20 cellular contexts compared by ENCODE assay signal in the genomic region with DNA sequence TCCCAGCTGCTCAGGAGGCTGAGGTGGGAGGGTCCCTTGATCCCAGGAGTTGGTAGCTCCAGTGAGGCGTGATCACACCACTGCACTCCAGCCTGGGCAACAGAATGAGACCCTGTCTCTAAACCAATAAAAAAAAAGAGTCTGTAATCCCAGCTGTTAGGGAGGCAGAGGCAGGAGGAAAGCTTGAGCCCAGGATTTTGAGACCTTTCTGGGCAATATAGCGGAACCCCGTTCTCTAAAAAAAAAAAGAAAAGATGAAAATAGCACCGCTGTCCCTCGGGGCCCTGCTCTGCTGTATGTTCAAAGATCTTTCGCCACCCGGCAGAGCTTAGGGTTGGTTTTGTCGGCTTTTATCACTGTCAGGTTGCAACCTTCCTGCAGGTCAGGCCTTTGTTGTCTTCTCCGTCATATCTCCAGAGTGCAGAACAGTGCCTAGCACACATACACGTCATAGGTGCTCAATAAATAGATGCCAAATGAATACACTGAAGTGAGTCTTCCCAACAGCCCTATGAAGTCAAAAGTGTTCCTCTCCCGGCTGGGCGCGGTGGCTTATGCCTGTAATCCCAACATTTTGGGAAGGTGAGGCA. TPM values are rescaled to one million over a fixed set of nuclear protein-coding genes. Genes with fewer than 3 reads are reported as not detected.
DNase-seq lines count a peak whose midpoint lies in the region; ATAC-seq, FAIRE-seq and TF ChIP-seq lines count a peak whose summit lies in the region.
"Had no signal": no experiment of that assay in that cellular context is flagged by ENCODE, and none has a peak within 500 bp of the region (broad histone marks: within the 10 kb centered on the region; RNA-seq: fewer than 3 reads in every experiment).

No MANE protein-coding gene starts in this region.

- H3K9me2 ChIP-seq in hepatocyte (replicated peaks; ENCODE audit: insufficient read depth) = no peaks in the 10 kb centered on the region

- H3K4me3 ChIP-seq in K562 (no peak overlapping the region), brain microvascular endothelial cell (ENCODE audit: low read depth, low read length) (no peak overlapping the region), hepatocyte (no peak overlapping the region), WERI-Rb-1 (ENCODE audit: low read depth, low read length) (no peak overlapping the region)

- no peak overlapping the region for H3K4me3 Mint-ChIP-seq in activated naive CD4-positive, alpha-beta T cell treated with anti-CD3 and anti-CD28 coated beads, Interleukin-2, amount 10 ng/mL, durations not matched to agents 7 days and 5 days
- no peak overlapping the region for H3K4me3 Mint-ChIP-seq in Calu3 (ENCODE audit: low read depth, unreplicated experiment)
- H3K4me3 Mint-ChIP-seq in nephron = no peak overlapping the region
- H3K4me3 Mint-ChIP-seq: HFFc6 had no signal

- no peak for DNase-seq in activated naive CD4-positive, alpha-beta T cell treated with anti-CD3 and anti-CD28 coated beads, Interleukin-2, amount 10 ng/mL, durations not matched to agents 7 days and 5 days
- no peak for DNase-seq in activated naive CD4-positive, alpha-beta T cell treated with anti-CD3 and anti-CD28 coated beads, Interleukin-2, amount 50 U/mL, for 16 hours
- DNase-seq in Calu3 (no peak), K562 (ENCODE audit: extremely low read depth in 1 of 4, low spot score in 3 of 4) (no peak), brain microvascular endothelial cell (no peak), hepatocyte (ENCODE audit: low spot score) (no peak), WERI-Rb-1 (no peak)
- DNase-seq: DMS79, HFFc6, NCI-H1048, NCI-H1436 treated with DMSO at 0.1 percent for 48 hours, NCI-H2029, NCI-H345, NCI-H524 treated with DMSO at 0.1 percent for 48 hours had no signal

- H3K27me3 ChIP-seq in K562 (ENCODE audit: control insufficient read depth in 2 of 2, insufficient read depth in 2 of 2, low read length in 2 of 2) (no peaks in the 10 kb centered on the region), brain microvascular endothelial cell (replicated peaks) (no peaks in the 10 kb centered on the region), hepatocyte (no peaks in the 10 kb centered on the region), WERI-Rb-1 (ENCODE audit: insufficient read depth, low read depth, severe bottlenecking) (no peaks in the 10 kb centered on the region)

- H3K9me3 ChIP-seq in K562 (replicated peaks; ENCODE audit: control insufficient read depth, insufficient read depth, low read depth, low read length) (no peaks in the 10 kb centered on the region), hepatocyte (ENCODE audit: low read depth) (no peaks in the 10 kb centered on the region), WERI-Rb-1 (ENCODE audit: severe bottlenecking) (no peaks in the 10 kb centered on the region)

- no peak for TF ChIP-seq POLR2A in K562 (conservative IDR thresholded peaks at IDR 0.05)

- CTCF ChIA-PET in activated naive CD4-positive, alpha-beta T cell treated with anti-CD3 and anti-CD28 coated beads, Interleukin-2, amount 10 ng/mL, durations not matched to agents 7 days and 5 days (lab: Charles Lee) = interaction anchor here (1.4 to 3.5 kb wide), 2 partner anchors 12 to 49 kb away, joined by 3 to 16 read pairs; no protein-coding TSS in a partner anchor
- CTCF ChIA-PET in Calu3 (lab: Charles Lee) = interaction anchor here (0.6 kb wide), 2 partner anchors 74 to 156 kb away, joined by 3 read pairs; no protein-coding TSS in a partner anchor
- CTCF ChIA-PET in K562 (lab: Yijun Ruan, JAX; ENCODE audit: low intra/inter-chr PET ratio) = no interaction called here

- no peak for FAIRE-seq in K562 (lab: Jason Lieb, UNC)
- FAIRE-seq: H54 had no signal

- no peaks in the 10 kb centered on the region for H3K9me3 Mint-ChIP-seq in activated naive CD4-positive, alpha-beta T cell treated with anti-CD3 and anti-CD28 coated beads, Interleukin-2, amount 10 ng/mL, durations not matched to agents 7 days and 5 days
- H3K9me3 Mint-ChIP-seq in Calu3 (ENCODE audit: low read depth, unreplicated experiment) (no peaks in the 10 kb centered on the region), nephron (no peaks in the 10 kb centered on the region)
- H3K9me3 Mint-ChIP-seq: HFFc6 had no signal

- H4K20me1 ChIP-seq in K562 (replicated peaks; ENCODE audit: control insufficient read depth, insufficient read depth, low read length) (no peaks in the 10 kb centered on the region), hepatocyte (ENCODE audit: insufficient read depth, poor library complexity, severe bottlenecking) (no peaks in the 10 kb centered on the region)

- H3K4me1 Mint-ChIP-seq in activated naive CD4-positive, alpha-beta T cell treated with anti-CD3 and anti-CD28 coated beads, Interleukin-2, amount 10 ng/mL, durations not matched to agents 7 days and 5 days = peaks cover 33% of the 10 kb centered on the region
- H3K4me1 Mint-ChIP-seq in Calu3 (ENCODE audit: low read depth, unreplicated experiment) = peaks cover 9% of the 10 kb centered on the region
- peaks cover 14% of the 10 kb centered on the region for H3K4me1 Mint-ChIP-seq in nephron

- intact Hi-C loops in Calu3 (cut with micrococcal nuclease; ENCODE audit: unreplicated experiment) (no loop called here), K562 (cut with micrococcal nuclease) (no loop called here)

- H2AFZ ChIP-seq in K562 (ENCODE audit: low read depth, low read length) (no peak overlapping the region), hepatocyte (no peak overlapping the region)

- H3K79me2 ChIP-seq in K562 (ENCODE audit: control insufficient read depth, insufficient read depth, low read length) = no peaks in the 10 kb centered on the region
- no peaks in the 10 kb centered on the region for H3K79me2 ChIP-seq in hepatocyte

- no peak for TF ChIP-seq RAD21 in K562 (CRISPR knock-in tag; conservative IDR thresholded peaks at IDR 0.05 in 1 of 2, IDR thresholded peaks at IDR 0.05 in 1 of 2)

- ATAC-seq in K562 = no peak

- H3K36me3 Mint-ChIP-seq in activated naive CD4-positive, alpha-beta T cell treated with anti-CD3 and anti-CD28 coated beads, Interleukin-2, amount 10 ng/mL, durations not matched to agents 7 days and 5 days = no peaks in the 10 kb centered on the region
- peaks cover 93% of the 10 kb centered on the region for H3K36me3 Mint-ChIP-seq in Calu3 (ENCODE audit: insufficient read depth, unreplicated experiment)
- no peaks in the 10 kb centered on the region for H3K36me3 Mint-ChIP-seq in nephron (ENCODE audit: low read depth)

- H3K27ac ChIP-seq in K562 (ENCODE audit: extremely low read depth, low read depth, low read length) (no peak overlapping the region), brain microvascular endothelial cell (no peak overlapping the region), hepatocyte (no peak overlapping the region), WERI-Rb-1 (no peak overlapping the region)

- TF ChIP-seq CTCF in Calu3 (IDR thresholded peaks at IDR 0.05; ENCODE audit: unreplicated experiment) = no peak
- no peak for TF ChIP-seq CTCF in K562 (IDR thresholded peaks at IDR 0.05 in 2 of 3, conservative IDR thresholded peaks at IDR 0.05 in 1 of 3; ENCODE audit: insufficient read depth in 2 of 3, low read depth in 1 of 3, low read length in 3 of 3)
- TF ChIP-seq CTCF in nephron (IDR thresholded peaks at IDR 0.05; ENCODE audit: unreplicated experiment in 3 of 3) = no peak
- TF ChIP-seq CTCF in brain microvascular endothelial cell (IDR thresholded peaks at IDR 0.05; ENCODE audit: low read depth, low read length, missing control alignments) = no peak
- no peak for TF ChIP-seq CTCF in hepatocyte (IDR thresholded peaks at IDR 0.05; ENCODE audit: poor library complexity)
- TF ChIP-seq CTCF in WERI-Rb-1 (IDR thresholded peaks at IDR 0.05; ENCODE audit: low read depth, low read length) = no peak

- TSS peak; percentile 24 for BruUV-seq in Calu3 (replicated peaks; lab: Mats Ljungman, UMichigan)
- no TSS peak for BruUV-seq in K562 (replicated peaks; lab: Mats Ljungman, UMichigan)

- WGBS in K562 (ENCODE audit: insufficient coverage, low coverage, missing lambda C conversion rate) = 57% methylated on average over 13 of the region's 13 CpGs
- WGBS in hepatocyte (ENCODE audit: low lambda C conversion rate, missing lambda C conversion rate) = 90% methylated on average over 13 of the region's 13 CpGs

- no peak for TF ChIP-seq EP300 in K562 (IDR thresholded peaks at IDR 0.05; ENCODE audit: low read length)

- H3K9ac ChIP-seq in K562 (ENCODE audit: insufficient read depth in 1 of 2, low read depth in 2 of 2, low read length in 2 of 2) = no peak overlapping the region

- H3K36me3 ChIP-seq in K562 (ENCODE audit: control insufficient read depth, insufficient read depth, low read length) (no peaks in the 10 kb centered on the region), brain microvascular endothelial cell (replicated peaks) (no peaks in the 10 kb centered on the region), hepatocyte (replicated peaks; ENCODE audit: insufficient read depth, low read depth) (no peaks in the 10 kb centered on the region), WERI-Rb-1 (no peaks in the 10 kb centered on the region)

- H3K4me2 ChIP-seq in K562 (ENCODE audit: insufficient read depth, low read length) (no peak overlapping the region), hepatocyte (no peak overlapping the region)

- in situ Hi-C loops in K562 (cut with MboI) = no loop called here
- in situ Hi-C loops in brain microvascular endothelial cell (cut with HindIII; ENCODE audit: low pct_ligation_motif_present, low sequenced_read_pairs) = no loop called here

- peak overlapping the region; percentile 3 for H3K27ac Mint-ChIP-seq in activated naive CD4-positive, alpha-beta T cell treated with anti-CD3 and anti-CD28 coated beads, Interleukin-2, amount 10 ng/mL, durations not matched to agents 7 days and 5 days
- no peak overlapping the region for H3K27ac Mint-ChIP-seq in Calu3 (ENCODE audit: unreplicated experiment)
- H3K27ac Mint-ChIP-seq in nephron = peak overlapping the region in 2 of 3 experiments; percentile 28 to 58
- H3K27ac Mint-ChIP-seq: HFFc6 had no signal

- POLR2A ChIA-PET in K562 (lab: Yijun Ruan, JAX) = interaction anchor here (0.6 to 0.8 kb wide), 3 partner anchors 9 to 71 kb away, joined by 3 to 4 read pairs (median 3); no protein-coding TSS in a partner anchor

- H3K9me1 ChIP-seq in K562 (ENCODE audit: control insufficient read depth, insufficient read depth, low read length) = no peaks in the 10 kb centered on the region

- peaks cover 3 to 10% of the 10 kb centered on the region in 2 experiments; a peak in 2 of 5 replicates for H3K4me1 ChIP-seq in K562 (replicated peaks in 1 of 2; ENCODE audit: control insufficient read depth in 2 of 2, insufficient read depth in 2 of 2, low read length in 2 of 2)
- no peaks in the 10 kb centered on the region for H3K4me1 ChIP-seq in hepatocyte (ENCODE audit: insufficient read depth)

- H3K27me3 Mint-ChIP-seq in activated naive CD4-positive, alpha-beta T cell treated with anti-CD3 and anti-CD28 coated beads, Interleukin-2, amount 10 ng/mL, durations not matched to agents 7 days and 5 days = peaks cover 15% of the 10 kb centered on the region
- no peaks in the 10 kb centered on the region for H3K27me3 Mint-ChIP-seq in Calu3 (ENCODE audit: unreplicated experiment)
- H3K27me3 Mint-ChIP-seq in nephron (ENCODE audit: low read depth) = peaks cover 5% of the 10 kb centered on the region

RNA-seq across cellular contexts. Expression of a gene that starts 13.4 kb away (rescaled TPM):
- total RNA-seq in Calu3 (2022) (30.0 and 31.2 TPM in 2 replicates), K562 (2014; rRNA removed) (0.14 and 0.41 TPM in 2 replicates), K562 (2014; rRNA removed; fragmentation: Illumina TruSeq; extraction: Trizol) (0.06 and 0.07 TPM in 2 replicates), K562 (2015; rRNA removed; fragmentation: Illumina TruSeq; extraction: Trizol) (0.33 and 0.38 TPM in 2 replicates), K562 (2021) (1.3 and 1.9 TPM in 2 replicates), hepatocyte (53.3 and 77.1 TPM in 2 replicates)
- 3.4 and 9.2 TPM in 2 replicates for total RNA-seq in K562 (2011; cell fraction: chromatin; rRNA removed; ENCODE audit: low replicate concordance)
- total RNA-seq in K562 (2011; cell fraction: nucleolus; rRNA removed) = 3.7 and 5.5 TPM in 2 replicates
- 3.0 and 4.9 TPM in 2 replicates for total RNA-seq in K562 (2011; cell fraction: nucleoplasm; rRNA removed)
- polyA plus RNA-seq in K562 (2011; rRNA removed) (0.18 and 1.5 TPM in 2 replicates), K562 (2014; fragmentation: Illumina TruSeq; extraction: Trizol) (0.45 and 0.47 TPM in 2 replicates), K562 (2014; fragmentation: Nextera tagmentation; extraction: Ambion mirVana) (not detected), K562 (2014; rRNA removed) (0.76 and 1.1 TPM in 2 replicates), hepatocyte (34.7 and 41.8 TPM in 2 replicates)
- polyA plus RNA-seq in K562 (2011; cell fraction: cytosol; rRNA removed) = 0.31 and 0.64 TPM in 2 replicates
- 4.7 and 6.3 TPM in 2 replicates for polyA plus RNA-seq in K562 (2011; cell fraction: nucleus; rRNA removed)
- polyA plus RNA-seq in K562 (2012) = 1.6 and 3.8 TPM in 2 replicates
- polyA minus RNA-seq in K562 (2011; rRNA and poly(A)+ RNA removed) = 0.56 and 0.72 TPM in 2 replicates
- 2.5 and 2.6 TPM in 2 replicates for polyA minus RNA-seq in K562 (2011; cell fraction: cytosol; rRNA and poly(A)+ RNA removed)
- 0.94 and 1.2 TPM in 2 replicates for polyA minus RNA-seq in K562 (2011; cell fraction: nucleus; rRNA and poly(A)+ RNA removed)

RNA-seq across cellular contexts. Expression of a gene that starts 17.8 kb away (rescaled TPM):
- total RNA-seq in Calu3 (2022) (54.3 and 63.1 TPM in 2 replicates), K562 (2014; rRNA removed) (0.09 TPM in 1 of 2 replicates, not detected in the other), K562 (2014; rRNA removed; fragmentation: Illumina TruSeq; extraction: Trizol) (not detected in 2 replicates), K562 (2015; rRNA removed; fragmentation: Illumina TruSeq; extraction: Trizol) (not detected in 2 replicates), K562 (2021) (not detected in 2 replicates), hepatocyte (26.2 and 28.3 TPM in 2 replicates)
- total RNA-seq in K562 (2011; cell fraction: chromatin; rRNA removed; ENCODE audit: low replicate concordance) = not detected in 2 replicates
- total RNA-seq in K562 (2011; cell fraction: nucleolus; rRNA removed) = not detected in 2 replicates
- total RNA-seq in K562 (2011; cell fraction: nucleoplasm; rRNA removed) = not detected in 2 replicates
- polyA plus RNA-seq in K562 (2011; rRNA removed) (not detected in 2 replicates), K562 (2014; fragmentation: Illumina TruSeq; extraction: Trizol) (not detected in 2 replicates), K562 (2014; fragmentation: Nextera tagmentation; extraction: Ambion mirVana) (not detected), K562 (2014; rRNA removed) (not detected in 2 replicates), hepatocyte (38.1 and 39.7 TPM in 2 replicates)
- not detected in 2 replicates for polyA plus RNA-seq in K562 (2011; cell fraction: cytosol; rRNA removed)
- polyA plus RNA-seq in K562 (2011; cell fraction: nucleus; rRNA removed) = not detected in 2 replicates
- not detected in 2 replicates for polyA plus RNA-seq in K562 (2012)
- polyA minus RNA-seq in K562 (2011; rRNA and poly(A)+ RNA removed) = not detected in 2 replicates
- not detected in 2 replicates for polyA minus RNA-seq in K562 (2011; cell fraction: cytosol; rRNA and poly(A)+ RNA removed)
- not detected in 2 replicates for polyA minus RNA-seq in K562 (2011; cell fraction: nucleus; rRNA and poly(A)+ RNA removed)
- total RNA-seq: A172, HFFc6, M059J, SK-MEL-5 had no signal
- polyA plus RNA-seq: BJ had no signal

RNA-seq across cellular contexts. Expression of a gene that starts 47.0 kb away (rescaled TPM):
- total RNA-seq in Calu3 (2022) (37.7 and 41.5 TPM in 2 replicates), K562 (2014; rRNA removed) (1.1 TPM in 2 replicates), K562 (2014; rRNA removed; fragmentation: Illumina TruSeq; extraction: Trizol) (0.07 TPM in 1 of 2 replicates, not detected in the other), K562 (2015; rRNA removed; fragmentation: Illumina TruSeq; extraction: Trizol) (0.33 and 0.72 TPM in 2 replicates), K562 (2021) (1.9 and 2.4 TPM in 2 replicates), hepatocyte (4.3 and 6.3 TPM in 2 replicates)
- 3.7 and 11.5 TPM in 2 replicates for total RNA-seq in K562 (2011; cell fraction: chromatin; rRNA removed; ENCODE audit: low replicate concordance)
- 6.4 and 6.8 TPM in 2 replicates for total RNA-seq in K562 (2011; cell fraction: nucleolus; rRNA removed)
- 2.5 and 7.1 TPM in 2 replicates for total RNA-seq in K562 (2011; cell fraction: nucleoplasm; rRNA removed)
- polyA plus RNA-seq in K562 (2011; rRNA removed) (0.28 and 1.2 TPM in 2 replicates), K562 (2014; fragmentation: Illumina TruSeq; extraction: Trizol) (0.67 and 0.93 TPM in 2 replicates), K562 (2014; fragmentation: Nextera tagmentation; extraction: Ambion mirVana) (under 1 TPM in 1 of 2 experiments, not detected in 1; 0.03 TPM), K562 (2014; rRNA removed) (0.97 and 2.4 TPM in 2 replicates), hepatocyte (45.7 and 51.4 TPM in 2 replicates)
- polyA plus RNA-seq in K562 (2011; cell fraction: cytosol; rRNA removed) = 0.43 and 2.4 TPM in 2 replicates
- 5.5 and 6.5 TPM in 2 replicates for polyA plus RNA-seq in K562 (2011; cell fraction: nucleus; rRNA removed)
- 2.5 and 9.1 TPM in 2 replicates for polyA plus RNA-seq in K562 (2012)
- polyA minus RNA-seq in K562 (2011; rRNA and poly(A)+ RNA removed) = 0.21 TPM in 1 of 2 replicates, not detected in the other
- polyA minus RNA-seq in K562 (2011; cell fraction: cytosol; rRNA and poly(A)+ RNA removed) = 2.5 TPM in 2 replicates
- polyA minus RNA-seq in K562 (2011; cell fraction: nucleus; rRNA and poly(A)+ RNA removed) = 0.78 and 2.3 TPM in 2 replicates

RNA-seq across cellular contexts. Expression of a gene that starts 50.6 kb away (rescaled TPM):
- total RNA-seq in Calu3 (2022) (137 and 174 TPM in 2 replicates), K562 (2014; rRNA removed) (65.3 and 78.5 TPM in 2 replicates), K562 (2014; rRNA removed; fragmentation: Illumina TruSeq; extraction: Trizol) (29.8 and 34.9 TPM in 2 replicates), K562 (2015; rRNA removed; fragmentation: Illumina TruSeq; extraction: Trizol) (33.8 and 36.5 TPM in 2 replicates), K562 (2021) (83.6 and 84.8 TPM in 2 replicates), hepatocyte (174 and 193 TPM in 2 replicates)
- 51.7 and 114 TPM in 2 replicates for total RNA-seq in K562 (2011; cell fraction: chromatin; rRNA removed; ENCODE audit: low replicate concordance)
- total RNA-seq in K562 (2011; cell fraction: nucleolus; rRNA removed) = 140 and 162 TPM in 2 replicates
- total RNA-seq in K562 (2011; cell fraction: nucleoplasm; rRNA removed) = 124 and 148 TPM in 2 replicates
- polyA plus RNA-seq in K562 (2011; rRNA removed) (32.7 and 73.0 TPM in 2 replicates), K562 (2014; fragmentation: Illumina TruSeq; extraction: Trizol) (92.7 and 94.9 TPM in 2 replicates), K562 (2014; fragmentation: Nextera tagmentation; extraction: Ambion mirVana) (1 to 10 TPM; 3.9 to 4.9 TPM), K562 (2014; rRNA removed) (41.4 and 43.6 TPM in 2 replicates), hepatocyte (300 and 307 TPM in 2 replicates)
- polyA plus RNA-seq in K562 (2011; cell fraction: cytosol; rRNA removed) = 78.1 and 87.1 TPM in 2 replicates
- 35.6 and 37.9 TPM in 2 replicates for polyA plus RNA-seq in K562 (2011; cell fraction: nucleus; rRNA removed)
- polyA plus RNA-seq in K562 (2012) = 76.8 and 118 TPM in 2 replicates
- 29.4 and 29.7 TPM in 2 replicates for polyA minus RNA-seq in K562 (2011; rRNA and poly(A)+ RNA removed)
- polyA minus RNA-seq in K562 (2011; cell fraction: cytosol; rRNA and poly(A)+ RNA removed) = 43.7 and 44.6 TPM in 2 replicates
- 9.2 and 15.6 TPM in 2 replicates for polyA minus RNA-seq in K562 (2011; cell fraction: nucleus; rRNA and poly(A)+ RNA removed)

Comparison
In these comparisons a context has a peak if more than half of its experiments do, and no peak if none do; other contexts are left out.
1. RNA of a gene that starts 17.8 kb away (total RNA-seq): 54.3 to 63.1 TPM in Calu3 and 26.2 to 28.3 TPM in hepatocyte; 0.09 TPM in K562; every median in the first group is over 10 times any median in the second.